ENCODE assay signal across 1 cellular context in genomic region chr19:8307965-8308866, GRCh38.
TF ChIP-seq lines count a peak whose summit lies in the region.

Gene CD320, minus strand, starts transcription at chr19:8308358. Its CDS starts 68 bp downstream, at chr19:8308290.

TF ChIP-seq in HepG2, 621 proteins besides CTCF, POLR2A, EP300 and RAD21 (continued from another document and continues in another):
- TF ChIP-seq BRF2 (CRISPR knock-in tag; IDR thresholded peaks at IDR 0.05), result peak; percentile 90
- peak; percentile 73 for TF ChIP-seq ZNF160 (CRISPR knock-in tag; IDR thresholded peaks at IDR 0.05)
- TF ChIP-seq MAFK (conservative IDR thresholded peaks at IDR 0.05 in 1 of 2, IDR thresholded peaks at IDR 0.05 in 1 of 2; ENCODE audit: low read length in 2 of 2), result no peak
- TF ChIP-seq THYN1 (CRISPR knock-in tag; IDR thresholded peaks at IDR 0.05; ENCODE audit: borderline replicate concordance, low read depth), result no peak
- peak; percentile 85; the same call in 1 of the 2 replicates for TF ChIP-seq ZNF75D (CRISPR knock-in tag; IDR thresholded peaks at IDR 0.05; ENCODE audit: borderline replicate concordance)
- TF ChIP-seq ZNF766 (CRISPR knock-in tag; IDR thresholded peaks at IDR 0.05; ENCODE audit: borderline replicate concordance), result peak; percentile 99
- peak; percentile 87; the same call in 1 of the 2 replicates for TF ChIP-seq ZNF678 (CRISPR knock-in tag; IDR thresholded peaks at IDR 0.05)
- no peak for TF ChIP-seq SIN3B (IDR thresholded peaks at IDR 0.05; ENCODE audit: low read length)
- TF ChIP-seq RBM22 (optimal IDR thresholded peaks at IDR 0.05; ENCODE audit: low read length), result peak; percentile 78
- peak; percentile 6 for TF ChIP-seq TEAD3 (CRISPR knock-in tag; optimal IDR thresholded peaks at IDR 0.05; ENCODE audit: borderline replicate concordance)
- peak; percentile 94 for TF ChIP-seq ZNF749 (CRISPR knock-in tag; IDR thresholded peaks at IDR 0.05; ENCODE audit: borderline replicate concordance)
- peak; percentile 93 for TF ChIP-seq DBP (CRISPR knock-in tag; IDR thresholded peaks at IDR 0.05; ENCODE audit: not compliant biosample characterization)
- no peak for TF ChIP-seq SCMH1 (CRISPR knock-in tag; IDR thresholded peaks at IDR 0.05; ENCODE audit: borderline replicate concordance)
- TF ChIP-seq NR2F6 (IDR thresholded peaks at IDR 0.05), result no peak
- TF ChIP-seq NR2F6 (CRISPR knock-in tag; IDR thresholded peaks at IDR 0.05), result no peak
- 0 out of 2 replicates have a peak, but pooled peaks have one; percentile 74 for TF ChIP-seq ZNF850 (CRISPR knock-in tag; conservative IDR thresholded peaks at IDR 0.05)
- TF ChIP-seq PLRG1 (conservative IDR thresholded peaks at IDR 0.05), result no peak
- no peak for TF ChIP-seq ZNF619 (CRISPR knock-in tag; IDR thresholded peaks at IDR 0.05)
- TF ChIP-seq MTERF4 (CRISPR knock-in tag; IDR thresholded peaks at IDR 0.05), result no peak
- TF ChIP-seq CSRNP1 (CRISPR knock-in tag; IDR thresholded peaks at IDR 0.05), result peak; percentile 97; the same call in 1 of the 2 replicates
- TF ChIP-seq JDP2 (CRISPR knock-in tag; IDR thresholded peaks at IDR 0.05; ENCODE audit: borderline replicate concordance), result no peak; the same call in 1 of the 2 replicates
- TF ChIP-seq ZNF770 (CRISPR knock-in tag; IDR thresholded peaks at IDR 0.05), result no peak; the same call in none of the 2 replicates
- peak; percentile 24; the same call in 1 of the 2 replicates for TF ChIP-seq HNF1B (CRISPR knock-in tag; IDR thresholded peaks at IDR 0.05)
- peak; percentile 81; the same call in 1 of the 2 replicates for TF ChIP-seq ZNF891 (CRISPR knock-in tag; IDR thresholded peaks at IDR 0.05)
- TF ChIP-seq PAX8 (CRISPR knock-in tag; IDR thresholded peaks at IDR 0.05; ENCODE audit: borderline replicate concordance), result peak; percentile 95; the same call in 1 of the 2 replicates
- peak; percentile 96 for TF ChIP-seq ZNF343 (CRISPR knock-in tag; IDR thresholded peaks at IDR 0.05)
- TF ChIP-seq ZNF629 (CRISPR knock-in tag; conservative IDR thresholded peaks at IDR 0.05), result peak; percentile 47; the same call in 1 of the 2 replicates
- TF ChIP-seq ATF5 (CRISPR knock-in tag; IDR thresholded peaks at IDR 0.05; ENCODE audit: low read depth), result no peak; the same call in 1 of the 2 replicates
- TF ChIP-seq PHB2 (IDR thresholded peaks at IDR 0.05; ENCODE audit: partially characterized antibody), result no peak
- TF ChIP-seq ZMYM4 (CRISPR knock-in tag; IDR thresholded peaks at IDR 0.05), result peak; percentile 68
- no peak for TF ChIP-seq MLLT10 (CRISPR knock-in tag; IDR thresholded peaks at IDR 0.05)
- no peak; the same call in 1 of the 2 replicates for TF ChIP-seq GATAD2A (CRISPR knock-in tag; IDR thresholded peaks at IDR 0.05)
- no peak; the same call in 1 of the 2 replicates for TF ChIP-seq ZNF414 (CRISPR knock-in tag; IDR thresholded peaks at IDR 0.05)
- no peak; the same call in 1 of the 2 replicates for TF ChIP-seq THAP7 (CRISPR knock-in tag; IDR thresholded peaks at IDR 0.05)
- TF ChIP-seq ZIK1 (CRISPR knock-in tag; IDR thresholded peaks at IDR 0.05; ENCODE audit: borderline replicate concordance, low read depth), result peak; percentile 78; the same call in 1 of the 2 replicates
- TF ChIP-seq ZNF20 (CRISPR knock-in tag; IDR thresholded peaks at IDR 0.05), result no peak
- TF ChIP-seq HOXA5 (CRISPR knock-in tag; IDR thresholded peaks at IDR 0.05), result peak; percentile 95
- peak; percentile 59 for TF ChIP-seq UBTF (CRISPR knock-in tag; IDR thresholded peaks at IDR 0.05)
- peak; percentile 33 for TF ChIP-seq TBL1XR1 (IDR thresholded peaks at IDR 0.05; ENCODE audit: borderline replicate concordance, low read length, partially characterized antibody)
- TF ChIP-seq SALL1 (CRISPR knock-in tag; IDR thresholded peaks at IDR 0.05), result peak; percentile 94
- no peak for TF ChIP-seq ZNF260 (CRISPR knock-in tag; IDR thresholded peaks at IDR 0.05; ENCODE audit: borderline replicate concordance, low read depth)
- no peak; the same call in 1 of the 2 replicates for TF ChIP-seq ZNF326 (CRISPR knock-in tag; IDR thresholded peaks at IDR 0.05; ENCODE audit: borderline replicate concordance)
- no peak for TF ChIP-seq ZNF282 (IDR thresholded peaks at IDR 0.05; ENCODE audit: partially characterized antibody)
- TF ChIP-seq MAF1 (CRISPR knock-in tag; IDR thresholded peaks at IDR 0.05; ENCODE audit: borderline replicate concordance), result 0 out of 2 replicates have a peak, but pooled peaks have one; percentile 93
- no peak for TF ChIP-seq HIC2 (CRISPR knock-in tag; IDR thresholded peaks at IDR 0.05; ENCODE audit: low read depth)
- peak; percentile 73 for TF ChIP-seq NR2C2 (CRISPR knock-in tag; IDR thresholded peaks at IDR 0.05; ENCODE audit: borderline replicate concordance)
- TF ChIP-seq ZMYM2 (CRISPR knock-in tag; IDR thresholded peaks at IDR 0.05), result 0 out of 2 replicates have a peak, but pooled peaks have one; percentile 60
